In the genomic region with DNA sequence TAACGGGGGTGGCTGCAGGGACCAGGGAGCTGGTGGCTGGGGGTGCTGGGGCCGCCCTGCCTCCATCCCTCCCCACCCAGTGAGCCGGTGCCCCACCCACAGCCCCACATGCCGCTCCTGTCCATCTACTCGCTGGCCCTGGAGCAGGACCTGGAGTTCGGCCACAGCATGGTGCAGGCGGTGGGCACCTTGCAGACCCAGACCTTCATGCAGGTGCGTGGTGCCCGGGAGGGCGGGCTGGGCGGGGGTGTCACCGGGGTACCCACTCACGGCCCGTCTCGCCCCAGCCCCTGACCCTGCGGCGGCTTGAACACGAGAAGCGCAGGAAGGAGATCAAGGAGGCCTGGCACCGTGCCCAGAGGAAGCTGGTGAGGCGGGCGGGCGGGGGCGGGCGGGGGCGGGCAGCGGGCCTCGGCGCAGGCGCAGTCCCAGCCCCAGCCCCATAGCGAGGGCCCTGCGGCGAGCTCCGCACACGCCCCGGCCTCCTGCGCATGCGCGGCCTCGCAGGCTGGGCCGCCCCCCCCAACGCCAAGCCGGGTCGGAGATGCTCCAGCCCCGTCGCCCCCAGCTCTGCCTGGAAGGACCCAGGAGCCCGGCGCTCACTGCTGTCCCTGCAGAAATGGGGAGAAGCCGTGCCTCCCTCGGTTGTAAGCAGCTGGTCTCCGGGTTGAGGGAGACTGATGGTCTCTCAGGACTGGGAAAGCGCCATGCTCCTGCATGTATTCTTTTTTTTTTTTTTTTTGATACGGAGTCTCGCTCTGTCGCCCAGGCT, we compare ENCODE assay signal across 8 cellular contexts. TPM values are rescaled to one million over a fixed set of nuclear protein-coding genes. Genes with fewer than 3 reads are reported as not detected.
A peak's percentile ranks its signal among the peaks of the same experiment; 100 is the strongest.
DNase-seq lines count a peak whose midpoint lies in the region; ATAC-seq and TF ChIP-seq lines count a peak whose summit lies in the region.

No MANE protein-coding gene starts in this region.

- no peak overlapping the region for H4K8ac ChIP-seq in trophoblast cell (ENCODE audit: low read depth, low read length)

- no peak overlapping the region for H2BK5ac ChIP-seq in trophoblast cell (ENCODE audit: low read depth, low read length, poor library complexity)

- no peak overlapping the region for H3K4me3 ChIP-seq in trophoblast cell (ENCODE audit: low read depth, low read length)
- H3K4me3 ChIP-seq in neural progenitor cell, result no peak overlapping the region

- peaks cover 7% of the 10 kb centered on the region for H3K4me1 Mint-ChIP-seq in neural progenitor cell

- H4K91ac ChIP-seq in trophoblast cell (ENCODE audit: low read depth, low read length), result no peak overlapping the region

- no peak overlapping the region for H3K18ac ChIP-seq in trophoblast cell (ENCODE audit: low read length)

- H3K27ac Mint-ChIP-seq in neural progenitor cell, result no peak overlapping the region

- H3K27ac ChIP-seq in caudate nucleus (ENCODE audit: low read depth, low read length) (no peak overlapping the region), trophoblast cell (ENCODE audit: low read depth, low read length) (no peak overlapping the region), neural progenitor cell (no peak overlapping the region)

- no peak overlapping the region for H3K4me3 Mint-ChIP-seq in neural progenitor cell

- H4K12ac ChIP-seq in trophoblast cell (ENCODE audit: low read depth, low read length), result no peak overlapping the region

- H3F3A ChIP-seq in neural progenitor cell (ENCODE audit: low read depth), result peaks cover 32% of the 10 kb centered on the region

- DNase-seq in COR-L47 (lab: John Stamatoyannopoulos, UW) (peak; percentile 94), NCI-H2196 (lab: John Stamatoyannopoulos, UW; ENCODE audit: unreplicated experiment) (peak; percentile 94), caudate nucleus (lab: John Stamatoyannopoulos, UW) (peak in 31 of 61 donors; percentile 6 to 70 (median 28)), trophoblast cell (peak; percentile 54 to 66), ureter (ENCODE audit: low spot score) (peak; percentile 89), neural progenitor cell (ENCODE audit: low spot score) (no peak)
- DNase-seq in activated CD4-positive, CD25-positive, alpha-beta regulatory T cell treated with anti-CD3 and anti-CD28 coated beads, Interleukin-2, amount 50 U/mL, for 16 hours (ENCODE audit: low read depth, low spot score), result peak; percentile 87

- no CpG with 5 or more reads among the region's 55 CpGs for WGBS in trophoblast cell (ENCODE audit: extremely low coverage, insufficient coverage, insufficient read length)

- H3K23ac ChIP-seq in trophoblast cell (ENCODE audit: low read length), result no peak overlapping the region

- H3K14ac ChIP-seq in trophoblast cell (ENCODE audit: low read length), result no peak overlapping the region

- peaks cover 4% of the 10 kb centered on the region for H3K9me3 ChIP-seq in trophoblast cell (ENCODE audit: insufficient read depth, low read depth, low read length)
- H3K9me3 ChIP-seq in neural progenitor cell (ENCODE audit: low read depth), result no peaks in the 10 kb centered on the region

- H4K20me1 ChIP-seq in neural progenitor cell (ENCODE audit: low read depth), result peaks cover 18% of the 10 kb centered on the region

- H3K9ac ChIP-seq in trophoblast cell (ENCODE audit: low read length) (no peak overlapping the region), neural progenitor cell (no peak overlapping the region)

- H2AFZ ChIP-seq in trophoblast cell (ENCODE audit: insufficient read depth, low read length, poor library complexity), result no peak overlapping the region
- no peak overlapping the region for H2AFZ ChIP-seq in neural progenitor cell (replicated peaks)

- no peaks in the 10 kb centered on the region for H3K36me3 Mint-ChIP-seq in neural progenitor cell

- H3K9me3 Mint-ChIP-seq in neural progenitor cell, result peaks cover 3% of the 10 kb centered on the region

- H3K36me3 ChIP-seq in trophoblast cell (ENCODE audit: control insufficient read depth in 1 of 2, insufficient read depth in 2 of 2, low read length in 2 of 2) (peaks cover 0 to under 1% of the 10 kb centered on the region in 2 experiments), neural progenitor cell (no peaks in the 10 kb centered on the region)

- peaks cover 21% of the 10 kb centered on the region for H3K27me3 Mint-ChIP-seq in neural progenitor cell (ENCODE audit: insufficient read depth, low read depth)

- peaks cover 7% of the 10 kb centered on the region in 2 experiments for H3K4me1 ChIP-seq in trophoblast cell (ENCODE audit: control insufficient read depth in 1 of 2, insufficient read depth in 2 of 2, low read length in 2 of 2)
- no peaks in the 10 kb centered on the region for H3K4me1 ChIP-seq in neural progenitor cell

- no peak overlapping the region for H2AK5ac ChIP-seq in trophoblast cell (ENCODE audit: low read length)

- H3K27me3 ChIP-seq in trophoblast cell (ENCODE audit: insufficient read depth, low read length), result peaks cover 11% of the 10 kb centered on the region
- peaks cover 29% of the 10 kb centered on the region for H3K27me3 ChIP-seq in neural progenitor cell

- TF ChIP-seq CTCF in neural progenitor cell (IDR thresholded peaks at IDR 0.05), result no peak

- H3K4ac ChIP-seq in trophoblast cell (ENCODE audit: low read depth, low read length), result no peak overlapping the region

- H2BK12ac ChIP-seq in trophoblast cell (ENCODE audit: low read length), result no peak overlapping the region

- H3K79me2 ChIP-seq in trophoblast cell (ENCODE audit: control insufficient read depth, insufficient read depth, low read length, poor library complexity) (no peaks in the 10 kb centered on the region), neural progenitor cell (ENCODE audit: low read depth) (no peaks in the 10 kb centered on the region)

- no peaks in the 10 kb centered on the region for H3K79me1 ChIP-seq in trophoblast cell (ENCODE audit: low read length)

- H2BK120ac ChIP-seq in trophoblast cell (ENCODE audit: insufficient read depth, low read length, poor library complexity), result no peak overlapping the region

- peak; percentile 58 for ATAC-seq in HG02759 (IDR thresholded peaks at IDR 0.05; ENCODE audit: unreplicated experiment)

- no peak overlapping the region for H3K4me2 ChIP-seq in trophoblast cell (ENCODE audit: low read length)
- H3K4me2 ChIP-seq in neural progenitor cell, result no peak overlapping the region

RNA-seq across cellular contexts. Expression of a gene that starts 7.7 kb away (rescaled TPM):
- 13.6 and 14.5 TPM in 2 replicates for polyA plus RNA-seq in trophoblast cell (2013)
- total RNA-seq in ureter, result 20.7 TPM
- 9.6 and 18.2 TPM in 2 replicates for total RNA-seq in neural progenitor cell (ENCODE audit: low replicate concordance)

RNA-seq across cellular contexts. Expression of a gene that starts 20.5 kb away (rescaled TPM):
- 192 and 197 TPM in 2 replicates for polyA plus RNA-seq in trophoblast cell (2013)
- total RNA-seq in ureter, result 138 TPM
- total RNA-seq in neural progenitor cell (ENCODE audit: low replicate concordance), result 98.8 and 197 TPM in 2 replicates

RNA-seq across cellular contexts. Expression of a gene that starts 29.1 kb away (rescaled TPM):
- polyA plus RNA-seq in trophoblast cell (2013), result 795 and 804 TPM in 2 replicates
- total RNA-seq in ureter (213 TPM), neural progenitor cell (ENCODE audit: low replicate concordance) (289 and 439 TPM in 2 replicates)

RNA-seq across cellular contexts. Expression of a gene that starts 34.8 kb away (rescaled TPM):
- polyA plus RNA-seq in trophoblast cell (2013), result 26.8 and 27.6 TPM in 2 replicates
- 21.4 TPM for total RNA-seq in ureter
- 1.4 and 21.9 TPM in 2 replicates for total RNA-seq in neural progenitor cell (ENCODE audit: low replicate concordance)

RNA-seq across cellular contexts. Expression of a gene that starts 48.3 kb away (rescaled TPM):
- polyA plus RNA-seq in trophoblast cell (2013), result 349 and 351 TPM in 2 replicates
- 223 TPM for total RNA-seq in ureter
- 131 and 196 TPM in 2 replicates for total RNA-seq in neural progenitor cell (ENCODE audit: low replicate concordance)
